25 cellular contexts compared by ENCODE assay signal in genomic region chr16:83849434-83849833, GRCh38. TPM values are rescaled to one million over a fixed set of nuclear protein-coding genes. Genes with fewer than 3 reads are reported as not detected.
DNase-seq lines count a peak whose midpoint lies in the region; ATAC-seq and TF ChIP-seq lines count a peak whose summit lies in the region.
"Had no signal": no experiment of that assay in that cellular context is flagged by ENCODE, and none has a peak within 500 bp of the region (broad histone marks: within the 10 kb centered on the region; RNA-seq: fewer than 3 reads in every experiment).

No MANE protein-coding gene starts in this region.

- no peaks in the 10 kb centered on the region for H3K4me1 Mint-ChIP-seq in effector memory CD8-positive, alpha-beta T cell (ENCODE audit: low read depth in 2 of 2)
- H3K4me1 Mint-ChIP-seq: CD8-positive, alpha-beta memory T cell had no signal

- no peaks in the 10 kb centered on the region for H3K36me3 ChIP-seq in gastroesophageal sphincter
- H3K36me3 ChIP-seq: SJCRH30 had no signal

- TF ChIP-seq CTCF in gastroesophageal sphincter (IDR thresholded peaks at IDR 0.05), result no peak

- no peak overlapping the region for H3K4me3 ChIP-seq in gastroesophageal sphincter
- no peak overlapping the region for H3K4me3 ChIP-seq in right cardiac atrium (ENCODE audit: low read length)
- H3K4me3 ChIP-seq: K562, SJCRH30 had no signal

- intact Hi-C loops in right cardiac atrium (cut with DNase I) (no loop called here), sciatic nerve (cut with DNase I) (no loop called here)

- ATAC-seq in gastroesophageal sphincter (peak; percentile 46), right cardiac atrium (peak in 1 of 2 donors; percentile 53), sciatic nerve (peak; percentile 64), HG03025 (IDR thresholded peaks at IDR 0.05; ENCODE audit: low FRiP score, unreplicated experiment) (no peak)
- ATAC-seq in effector memory CD8-positive, alpha-beta T cell (replicated peaks), result no peak
- ATAC-seq: HepG2, K562, Panc1 had no signal

- no peaks in the 10 kb centered on the region for H3K36me3 Mint-ChIP-seq in effector memory CD8-positive, alpha-beta T cell (ENCODE audit: insufficient read depth)
- H3K36me3 Mint-ChIP-seq: CD8-positive, alpha-beta memory T cell had no signal

- H3K9me3 ChIP-seq in gastroesophageal sphincter, result no peaks in the 10 kb centered on the region
- no peaks in the 10 kb centered on the region for H3K9me3 ChIP-seq in right cardiac atrium (ENCODE audit: control insufficient read depth, low read length)
- H3K9me3 ChIP-seq: SJCRH30 had no signal

- H3K27ac Mint-ChIP-seq in effector memory CD8-positive, alpha-beta T cell, result no peak overlapping the region
- H3K27ac Mint-ChIP-seq: CD8-positive, alpha-beta memory T cell had no signal

- no peak for TF ChIP-seq POLR2A in gastroesophageal sphincter (IDR thresholded peaks at IDR 0.05)

- H3K27me3 ChIP-seq in gastroesophageal sphincter (no peaks in the 10 kb centered on the region), right cardiac atrium (ENCODE audit: control insufficient read depth, insufficient read depth) (no peaks in the 10 kb centered on the region)
- H3K27me3 ChIP-seq: SJCRH30 had no signal

- WGBS in gastroesophageal sphincter (ENCODE audit: low coverage in 1 of 2), 2 donors, result 59 to 77% methylated on average over 5 to 6 of the region's 7 CpGs
- WGBS in right cardiac atrium, result 58% methylated on average over 7 of the region's 7 CpGs

- H3K4me3 Mint-ChIP-seq in effector memory CD8-positive, alpha-beta T cell, result no peak overlapping the region
- H3K4me3 Mint-ChIP-seq: CD8-positive, alpha-beta memory T cell had no signal

- H3K27ac ChIP-seq in gastroesophageal sphincter, result no peak overlapping the region
- no peak overlapping the region for H3K27ac ChIP-seq in right cardiac atrium (ENCODE audit: low read length)
- H3K27ac ChIP-seq: 22Rv1, HL-60, SJCRH30 had no signal

- H3K4me1 ChIP-seq in gastroesophageal sphincter (no peaks in the 10 kb centered on the region), right cardiac atrium (ENCODE audit: control insufficient read depth, insufficient read depth, low read length) (no peaks in the 10 kb centered on the region)
- H3K4me1 ChIP-seq: SJCRH30 had no signal

- no peaks in the 10 kb centered on the region for H3K9me3 Mint-ChIP-seq in effector memory CD8-positive, alpha-beta T cell

- DNase-seq in NCI-H146 (lab: John Stamatoyannopoulos, UW), result peak; percentile 58
- DNase-seq in NCI-H146 treated with DMSO at 0.1 percent for 48 hours (lab: John Stamatoyannopoulos, UW; ENCODE audit: unreplicated experiment), result no peak
- DNase-seq in right cardiac atrium, result peak in 2 of 3 donors; percentile 67 to 74
- DNase-seq in sciatic nerve (ENCODE audit: low spot score), result no peak
- no peak for DNase-seq in effector memory CD8-positive, alpha-beta T cell
- DNase-seq in NCI-H128 (lab: John Stamatoyannopoulos, UW; ENCODE audit: unreplicated experiment), result no peak
- DNase-seq: ACHN; C1 segment of cervical spinal cord; Calu3; CD8-positive, alpha-beta memory T cell; NCI-H1092; NCI-H1436 treated with DMSO at 0.1 percent for 48 hours; NCI-H2029 treated with DMSO at 0.1 percent for 48 hours; NCI-H226; NCI-H510A treated with DMSO at 0.1 percent for 48 hours; NCI-H748 treated with DMSO at 0.1 percent for 48 hours; NK-92 treated with Interleukin-12 subunit alpha and Interleukin-12 subunit beta, amount 100 ng/mL, for 24 hours; SJCRH30 had no signal

- TF ChIP-seq EP300 in gastroesophageal sphincter (IDR thresholded peaks at IDR 0.05), result no peak

- peaks cover 14 to 40% of the 10 kb centered on the region in 2 donors for H3K27me3 Mint-ChIP-seq in effector memory CD8-positive, alpha-beta T cell

RNA-seq across cellular contexts. Expression of gene HSBP1, which starts 41.7 kb away (rescaled TPM):
- 10 to 100 TPM in 3 of 4 donors, 1 to 10 TPM in 1; 9.8 to 66.0 (median 19.3) TPM for total RNA-seq in gastroesophageal sphincter
- 100 to 1,000 TPM; 133 to 173 (median 155) TPM for total RNA-seq in right cardiac atrium
- polyA plus RNA-seq in right cardiac atrium, result 102 TPM
- 75.6 TPM for total RNA-seq in sciatic nerve

RNA-seq across cellular contexts. Expression of gene MLYCD, which starts 49.5 kb away (rescaled TPM):
- total RNA-seq in gastroesophageal sphincter, result 10 to 100 TPM in 3 of 4 donors, 1 to 10 TPM in 1; 9.9 to 17.6 (median 12.2) TPM
- total RNA-seq in right cardiac atrium, result 10 to 100 TPM; 24.1 to 34.5 (median 29.1) TPM
- 27.4 TPM for polyA plus RNA-seq in right cardiac atrium
- 8.2 TPM for total RNA-seq in sciatic nerve

Comparison
In these comparisons a context has a peak if more than half of its experiments do, and no peak if none do; other contexts are left out.
1. DNase-seq: peak in NCI-H146 (single experiment) and right cardiac atrium (2 of 3); none in NCI-H146 treated with DMSO at 0.1 percent for 48 hours (single experiment), sciatic nerve (single experiment), effector memory CD8-positive, alpha-beta T cell (0 of 3) and NCI-H128 (single experiment).
2. ATAC-seq: peak in gastroesophageal sphincter (single experiment) and sciatic nerve (single experiment); none in effector memory CD8-positive, alpha-beta T cell (single experiment) and HG03025 (single experiment).